ENCODE assay signal across 13 cellular contexts in the genomic region with DNA sequence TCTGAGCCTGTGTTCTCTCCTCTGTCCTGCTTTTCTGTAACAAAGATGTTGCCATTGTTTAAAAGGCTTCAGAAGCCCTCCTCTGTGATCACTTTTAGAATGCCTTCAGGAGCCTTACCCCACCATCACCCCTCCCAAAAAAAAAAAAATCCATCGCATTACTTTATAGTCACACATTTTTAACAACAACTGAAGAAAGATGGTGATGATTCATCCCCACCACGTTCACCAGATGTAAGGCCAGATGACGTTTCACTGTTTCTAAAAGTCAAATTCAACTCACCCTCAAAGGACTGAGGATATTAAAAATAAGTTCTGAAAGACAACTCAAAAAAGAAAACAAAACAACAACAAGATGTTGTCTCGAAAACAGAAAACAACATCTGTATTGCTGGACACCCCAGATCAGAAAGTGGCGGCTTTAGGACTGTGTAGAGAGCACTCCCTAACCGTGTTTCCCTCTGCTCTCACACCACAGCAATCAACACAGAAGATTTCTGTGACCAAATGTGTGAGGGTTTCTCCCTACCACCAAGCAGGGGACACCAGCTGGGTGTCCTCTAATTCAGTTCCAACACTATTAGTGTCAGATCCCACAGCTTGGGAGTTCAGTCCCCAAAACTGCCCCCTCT.
DNase-seq lines count a peak whose midpoint lies in the region; ATAC-seq and TF ChIP-seq lines count a peak whose summit lies in the region.
"Had no signal": no experiment of that assay in that cellular context is flagged by ENCODE, and none has a peak within 500 bp of the region (broad histone marks: within the 10 kb centered on the region; RNA-seq: fewer than 3 reads in every experiment).

No MANE protein-coding gene starts in this region.

- ATAC-seq in GM19455 (IDR thresholded peaks at IDR 0.05; ENCODE audit: unreplicated experiment): peak; percentile 90

- 47 to 57% (median 56%) methylated on average over 6 of the region's 6 CpGs for WGBS in ovary, 3 donors
- WGBS in hepatocyte (ENCODE audit: low lambda C conversion rate, missing lambda C conversion rate): 58% methylated on average over 6 of the region's 6 CpGs

- H2AFZ ChIP-seq in hepatocyte: no peak overlapping the region

- no peak for TF ChIP-seq EP300 in ovary (IDR thresholded peaks at IDR 0.05)

- intact Hi-C loops in cardiac septum (cut with DNase I): no loop called here
- intact Hi-C loops in ovary (cut with DNase I): loop anchor here in 1 of 4 donors (10.0 kb wide), 2 partner anchors 263 to 483 kb away; no protein-coding TSS in a partner anchor

- DNase-seq in AG09309 (ENCODE audit: low read depth) (peak; percentile 51), LHCN-M2 (ENCODE audit: low read depth) (peak; percentile 71), fibroblast of the aortic adventitia (ENCODE audit: low read depth) (peak; percentile 83), HT-29 (ENCODE audit: low spot score) (no peak), cardiac septum (ENCODE audit: low spot score) (no peak), ovary (no peak), hepatocyte (ENCODE audit: low spot score) (no peak)
- DNase-seq: amniotic stem cell, COR-L47, GOT3, NCI-H146, sigmoid colon had no signal

- TF ChIP-seq CTCF in AG09309 (IDR thresholded peaks at IDR 0.05; ENCODE audit: control insufficient read depth, insufficient read depth, low read depth, low read length, missing control alignments) (no peak), fibroblast of the aortic adventitia (IDR thresholded peaks at IDR 0.05; ENCODE audit: insufficient read depth, low read length) (no peak), ovary (IDR thresholded peaks at IDR 0.05) (no peak), hepatocyte (IDR thresholded peaks at IDR 0.05; ENCODE audit: poor library complexity) (no peak)

- H3K36me3 ChIP-seq in ovary (no peaks in the 10 kb centered on the region), hepatocyte (replicated peaks; ENCODE audit: insufficient read depth, low read depth) (no peaks in the 10 kb centered on the region)
- H3K36me3 ChIP-seq: sigmoid colon had no signal

- no peaks in the 10 kb centered on the region for H4K20me1 ChIP-seq in hepatocyte (ENCODE audit: insufficient read depth, poor library complexity, severe bottlenecking)

- no peaks in the 10 kb centered on the region for H3K9me2 ChIP-seq in hepatocyte (replicated peaks; ENCODE audit: insufficient read depth)

- H3K27ac ChIP-seq in ovary (no peak overlapping the region), hepatocyte (no peak overlapping the region)
- H3K27ac ChIP-seq: sigmoid colon had no signal

- no peak overlapping the region for H3K4me3 ChIP-seq in AG09309 (ENCODE audit: control insufficient read depth, low read depth, low read length)
- no peak overlapping the region for H3K4me3 ChIP-seq in fibroblast of the aortic adventitia (ENCODE audit: low read depth, low read length)
- no peak overlapping the region for H3K4me3 ChIP-seq in ovary
- no peak overlapping the region for H3K4me3 ChIP-seq in hepatocyte
- H3K4me3 ChIP-seq: sigmoid colon had no signal

- no peak overlapping the region for H3K4me2 ChIP-seq in hepatocyte

- H3K27me3 ChIP-seq in ovary (no peaks in the 10 kb centered on the region), hepatocyte (no peaks in the 10 kb centered on the region)
- H3K27me3 ChIP-seq: sigmoid colon had no signal

- TF ChIP-seq POLR2A in ovary (IDR thresholded peaks at IDR 0.05): no peak

- H3K9me3 ChIP-seq in ovary (no peaks in the 10 kb centered on the region), hepatocyte (ENCODE audit: low read depth) (no peaks in the 10 kb centered on the region)
- H3K9me3 ChIP-seq: sigmoid colon had no signal

- H3K79me2 ChIP-seq in hepatocyte: no peaks in the 10 kb centered on the region

- H3K4me1 ChIP-seq in ovary (ENCODE audit: insufficient read depth): no peaks in the 10 kb centered on the region
- H3K4me1 ChIP-seq in hepatocyte (ENCODE audit: insufficient read depth): peaks cover 6% of the 10 kb centered on the region

Comparison
In these comparisons a context has a peak if more than half of its experiments do, and no peak if none do; other contexts are left out.
1. DNase-seq: peak in AG09309 (single experiment), LHCN-M2 (single experiment) and fibroblast of the aortic adventitia (single experiment); none in HT-29 (single experiment), cardiac septum (single experiment), ovary (0 of 5) and hepatocyte (single experiment).